14 cellular contexts compared by ENCODE assay signal in the genomic region with DNA sequence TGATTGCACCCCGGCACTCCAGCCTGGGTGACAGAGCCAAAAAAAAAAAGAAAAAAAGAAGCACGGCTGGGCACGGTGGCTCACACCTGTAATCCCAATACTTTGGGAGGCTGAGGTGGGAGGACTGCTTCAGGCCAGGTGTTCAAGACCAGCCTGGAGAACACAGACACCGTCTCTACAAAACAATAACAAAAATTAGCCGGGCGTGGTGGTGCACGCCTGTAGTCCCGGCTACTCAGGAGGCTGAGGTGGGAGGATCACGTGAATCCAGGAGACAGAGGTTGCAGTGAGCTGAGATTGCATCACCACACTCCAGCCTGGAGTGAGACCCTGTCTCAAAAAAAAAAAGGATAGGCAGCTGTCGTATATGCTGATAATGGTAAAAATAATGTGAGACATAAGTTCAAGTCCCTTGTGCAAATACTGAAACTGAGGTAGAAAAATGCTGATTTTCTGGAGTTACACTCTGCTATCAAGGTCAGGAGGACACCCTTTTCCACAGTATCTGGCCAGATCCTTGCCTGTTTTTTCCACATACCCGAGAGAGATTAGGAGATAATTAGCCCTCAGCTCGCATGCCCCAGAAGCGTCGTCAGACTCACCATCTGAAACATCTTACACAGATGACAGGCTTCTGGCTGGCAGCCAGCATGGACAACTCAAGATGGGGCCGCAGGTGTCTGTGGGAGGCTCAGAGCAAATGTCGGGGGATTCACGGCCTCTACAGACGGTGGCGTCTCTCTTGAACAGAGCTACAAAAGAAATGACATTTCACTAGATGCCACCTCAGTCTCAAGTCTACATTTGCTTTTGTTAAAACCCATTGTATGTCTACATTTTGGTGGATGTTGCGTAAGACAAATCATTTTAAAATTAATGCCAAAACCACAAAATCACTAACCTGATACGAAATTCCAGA. TPM values are rescaled to one million over a fixed set of nuclear protein-coding genes. Genes with fewer than 3 reads are reported as not detected.
DNase-seq lines count a peak whose midpoint lies in the region; ATAC-seq and TF ChIP-seq lines count a peak whose summit lies in the region.
"Had no signal": no experiment of that assay in that cellular context is flagged by ENCODE, and none has a peak within 500 bp of the region (broad histone marks: within the 10 kb centered on the region; RNA-seq: fewer than 3 reads in every experiment).

No MANE protein-coding gene starts in this region.

- no peaks in the 10 kb centered on the region for H3K4me1 Mint-ChIP-seq in activated CD4-positive, alpha-beta T cell treated with anti-CD3 and anti-CD28 coated beads for 36 hours
- no peaks in the 10 kb centered on the region for H3K4me1 Mint-ChIP-seq in progenitor cell of endocrine pancreas (ENCODE audit: low read depth)
- H3K4me1 Mint-ChIP-seq in activated CD4-positive, alpha-beta memory T cell treated with anti-CD3 and anti-CD28 coated beads for 36 hours (ENCODE audit: low read depth), result no peaks in the 10 kb centered on the region

- H3K27ac ChIP-seq in upper lobe of right lung, result no peak overlapping the region
- H3K27ac ChIP-seq: pancreas, suprapubic skin had no signal

- TF ChIP-seq CTCF in progenitor cell of endocrine pancreas (IDR thresholded peaks at IDR 0.05; ENCODE audit: unreplicated experiment) (no peak), upper lobe of right lung (IDR thresholded peaks at IDR 0.05) (no peak)

- no peaks in the 10 kb centered on the region for H3K9me3 ChIP-seq in upper lobe of right lung
- H3K9me3 ChIP-seq: adrenal gland, pancreas, suprapubic skin had no signal

- peaks cover 4% of the 10 kb centered on the region for H3K4me1 ChIP-seq in upper lobe of right lung
- H3K4me1 ChIP-seq: pancreas had no signal

- H3K36me3 ChIP-seq in upper lobe of right lung, result peaks cover 29% of the 10 kb centered on the region

- H3K27ac Mint-ChIP-seq in activated CD4-positive, alpha-beta T cell treated with anti-CD3 and anti-CD28 coated beads for 36 hours, result no peak overlapping the region
- peak overlapping the region; percentile 29 for H3K27ac Mint-ChIP-seq in progenitor cell of endocrine pancreas
- H3K27ac Mint-ChIP-seq in activated CD4-positive, alpha-beta memory T cell treated with anti-CD3 and anti-CD28 coated beads for 36 hours, result no peak overlapping the region

- no peak overlapping the region for H3K4me3 ChIP-seq in upper lobe of right lung
- H3K4me3 ChIP-seq: adrenal gland, pancreas, suprapubic skin had no signal

- CTCF ChIA-PET in activated CD4-positive, alpha-beta T cell treated with anti-CD3 and anti-CD28 coated beads for 36 hours (lab: Charles Lee), result no interaction called here
- CTCF ChIA-PET in activated CD4-positive, alpha-beta memory T cell treated with anti-CD3 and anti-CD28 coated beads for 36 hours (lab: Charles Lee), result no interaction called here

- H3K4me3 Mint-ChIP-seq in activated CD4-positive, alpha-beta T cell treated with anti-CD3 and anti-CD28 coated beads for 36 hours, result no peak overlapping the region
- no peak overlapping the region for H3K4me3 Mint-ChIP-seq in progenitor cell of endocrine pancreas (ENCODE audit: low read depth)
- no peak overlapping the region for H3K4me3 Mint-ChIP-seq in activated CD4-positive, alpha-beta memory T cell treated with anti-CD3 and anti-CD28 coated beads for 36 hours

- DNase-seq in activated CD4-positive, alpha-beta T cell treated with anti-CD3 and anti-CD28 coated beads for 36 hours, result no peak
- no peak for DNase-seq in activated CD4-positive, alpha-beta T cell treated with anti-CD3 and anti-CD28 coated beads, Interleukin-2, amount 50 U/mL, for 1 hour
- DNase-seq in NCI-H446 treated with DMSO at 0.1 percent for 48 hours (lab: John Stamatoyannopoulos, UW) (peak; percentile 16), ecto neural progenitor cell (ENCODE audit: low spot score) (peak; percentile 37), progenitor cell of endocrine pancreas (ENCODE audit: low spot score, unreplicated experiment) (no peak), upper lobe of right lung (no peak)
- DNase-seq in activated CD4-positive, alpha-beta memory T cell treated with anti-CD3 and anti-CD28 coated beads for 36 hours, result no peak
- DNase-seq: activated CD4-positive, alpha-beta T cell treated with anti-CD3 and anti-CD28 coated beads, Interleukin-2, amount 50 U/mL, for 4 hours; adrenal gland; NCI-H187 had no signal

- no peaks in the 10 kb centered on the region for H3K27me3 ChIP-seq in upper lobe of right lung
- H3K27me3 ChIP-seq: adrenal gland, pancreas, suprapubic skin had no signal

- peak; percentile 23 for ATAC-seq in activated CD4-positive, alpha-beta T cell treated with anti-CD3 and anti-CD28 coated beads for 36 hours
- ATAC-seq in HG02970 (IDR thresholded peaks at IDR 0.05; ENCODE audit: low FRiP score, unreplicated experiment) (no peak), upper lobe of right lung (no peak)
- ATAC-seq: esophagus mucosa, pancreas had no signal

- intact Hi-C loops in activated CD4-positive, alpha-beta T cell treated with anti-CD3 and anti-CD28 coated beads for 36 hours (cut with DNase I, micrococcal nuclease), result loop anchor here in 1 of 2 experiments (2.0 kb wide), 1 partner anchor 21 kb away; no protein-coding TSS in a partner anchor
- intact Hi-C loops in activated CD4-positive, alpha-beta memory T cell treated with anti-CD3 and anti-CD28 coated beads for 36 hours (cut with micrococcal nuclease), result no loop called here
- intact Hi-C loops in upper lobe of right lung (cut with DNase I), result no loop called here

- H3K9me3 Mint-ChIP-seq in activated CD4-positive, alpha-beta T cell treated with anti-CD3 and anti-CD28 coated beads for 36 hours (ENCODE audit: low read depth), result no peaks in the 10 kb centered on the region
- no peaks in the 10 kb centered on the region for H3K9me3 Mint-ChIP-seq in progenitor cell of endocrine pancreas (ENCODE audit: low read depth)
- no peaks in the 10 kb centered on the region for H3K9me3 Mint-ChIP-seq in activated CD4-positive, alpha-beta memory T cell treated with anti-CD3 and anti-CD28 coated beads for 36 hours

- POLR2A ChIA-PET in activated CD4-positive, alpha-beta T cell treated with anti-CD3 and anti-CD28 coated beads for 36 hours (lab: Charles Lee), result interaction anchor here (0.6 kb wide), 1 partner anchor 473 kb away, joined by 4 read pairs; no protein-coding TSS in a partner anchor
- POLR2A ChIA-PET in activated CD4-positive, alpha-beta memory T cell treated with anti-CD3 and anti-CD28 coated beads for 36 hours (lab: Charles Lee), result no interaction called here

- peaks cover 35% of the 10 kb centered on the region for H3K36me3 Mint-ChIP-seq in activated CD4-positive, alpha-beta T cell treated with anti-CD3 and anti-CD28 coated beads for 36 hours (ENCODE audit: low read depth)
- H3K36me3 Mint-ChIP-seq in progenitor cell of endocrine pancreas (ENCODE audit: insufficient read depth), result peaks cover 38% of the 10 kb centered on the region
- peaks cover 22% of the 10 kb centered on the region for H3K36me3 Mint-ChIP-seq in activated CD4-positive, alpha-beta memory T cell treated with anti-CD3 and anti-CD28 coated beads for 36 hours

- no peaks in the 10 kb centered on the region for H3K27me3 Mint-ChIP-seq in activated CD4-positive, alpha-beta T cell treated with anti-CD3 and anti-CD28 coated beads for 36 hours
- H3K27me3 Mint-ChIP-seq in progenitor cell of endocrine pancreas, result no peaks in the 10 kb centered on the region
- no peaks in the 10 kb centered on the region for H3K27me3 Mint-ChIP-seq in activated CD4-positive, alpha-beta memory T cell treated with anti-CD3 and anti-CD28 coated beads for 36 hours

RNA-seq across cellular contexts. Expression of a gene that starts 36.8 kb away (rescaled TPM):
- 10 to 100 TPM; 74.1 to 74.8 TPM for total RNA-seq in activated CD4-positive, alpha-beta T cell treated with anti-CD3 and anti-CD28 coated beads for 36 hours
- total RNA-seq in progenitor cell of endocrine pancreas, result 75.8 and 77.6 TPM in 2 replicates
- 10 to 100 TPM; 42.8 to 43.0 TPM for total RNA-seq in activated CD4-positive, alpha-beta memory T cell treated with anti-CD3 and anti-CD28 coated beads for 36 hours
- 65.1 TPM for total RNA-seq in upper lobe of right lung

Comparison
In these comparisons a context has a peak if more than half of its experiments do, and no peak if none do; other contexts are left out.
1. DNase-seq: peak in NCI-H446 treated with DMSO at 0.1 percent for 48 hours (single experiment) and ecto neural progenitor cell (single experiment); none in activated CD4-positive, alpha-beta T cell treated with anti-CD3 and anti-CD28 coated beads for 36 hours (single experiment), activated CD4-positive, alpha-beta T cell treated with anti-CD3 and anti-CD28 coated beads, Interleukin-2, amount 50 U/mL, for 1 hour (single experiment), progenitor cell of endocrine pancreas (single experiment), activated CD4-positive, alpha-beta memory T cell treated with anti-CD3 and anti-CD28 coated beads for 36 hours (single experiment) and upper lobe of right lung (single experiment).